11 cellular contexts compared by ENCODE assay signal in genomic region chr10:126101744-126102143, GRCh38.
A peak's percentile ranks its signal among the peaks of the same experiment; 100 is the strongest.
DNase-seq lines count a peak whose midpoint lies in the region; ATAC-seq, FAIRE-seq and TF ChIP-seq lines count a peak whose summit lies in the region.
"Had no signal": no experiment of that assay in that cellular context is flagged by ENCODE, and none has a peak within 500 bp of the region (broad histone marks: within the 10 kb centered on the region; RNA-seq: fewer than 3 reads in every experiment).

No MANE protein-coding gene starts in this region.

- H3K9me3 Mint-ChIP-seq in activated B cell treated with CpG ODN at 0.5 μM for 24 hours: no peaks in the 10 kb centered on the region

- POLR2A ChIA-PET in activated B cell treated with CpG ODN at 0.5 μM for 24 hours (lab: Charles Lee): interaction anchor here (0.5 to 0.6 kb wide), 2 partner anchors 63 to 113 kb away, joined by 3 to 10 read pairs; no protein-coding TSS in a partner anchor

- TF ChIP-seq CTCF in GM13976 (IDR thresholded peaks at IDR 0.05; ENCODE audit: borderline replicate concordance, control extremely low read depth, extremely low read depth, insufficient read depth, missing control alignments): no peak
- no peak for TF ChIP-seq CTCF in activated B cell treated with CpG ODN at 0.5 μM for 24 hours (IDR thresholded peaks at IDR 0.05)
- TF ChIP-seq CTCF in D721Med (IDR thresholded peaks at IDR 0.05; ENCODE audit: insufficient read depth, missing control alignments): no peak

- H3K4me1 Mint-ChIP-seq in activated B cell treated with CpG ODN at 0.5 μM for 24 hours: peaks cover 21% of the 10 kb centered on the region

- ATAC-seq in GM21381 (IDR thresholded peaks at IDR 0.05; ENCODE audit: unreplicated experiment) (peak; percentile 83), HG03280 (IDR thresholded peaks at IDR 0.05; ENCODE audit: unreplicated experiment) (peak; percentile 81), activated B cell treated with CpG ODN at 0.5 μM for 24 hours (ENCODE audit: low read depth) (peak; percentile 93), HG03108 (IDR thresholded peaks at IDR 0.05; ENCODE audit: unreplicated experiment) (no peak)
- ATAC-seq: gastroesophageal sphincter had no signal

- no peak for FAIRE-seq in D721Med (lab: Jason Lieb, UNC)

- no peaks in the 10 kb centered on the region for H3K27me3 Mint-ChIP-seq in activated B cell treated with CpG ODN at 0.5 μM for 24 hours

- H3K36me3 Mint-ChIP-seq in activated B cell treated with CpG ODN at 0.5 μM for 24 hours (ENCODE audit: low read depth): no peaks in the 10 kb centered on the region

- peak overlapping the region; percentile 65 for H3K27ac Mint-ChIP-seq in activated B cell treated with CpG ODN at 0.5 μM for 24 hours

- intact Hi-C loops in activated B cell treated with CpG ODN at 0.5 μM for 24 hours (cut with micrococcal nuclease): loop anchor here (1.0 to 5.0 kb wide), 4 partner anchors 60 to 119 kb away; no protein-coding TSS in a partner anchor

- in situ Hi-C loops in GM13976 (cut with MboI; ENCODE audit: low sequenced_read_pairs, unreplicated experiment): no loop called here

- DNase-seq in GM13976 (ENCODE audit: low spot score) (peak; percentile 60), activated B cell treated with CpG ODN at 0.5 μM for 24 hours (peak; percentile 21), A172 (ENCODE audit: low spot score) (no peak), D721Med (ENCODE audit: insufficient read length, low spot score) (no peak)
- DNase-seq in activated CD4-positive, alpha-beta T cell treated with anti-CD3 and anti-CD28 coated beads for 48 hours: no peak
- DNase-seq: NCI-H2227 treated with DMSO at 0.1 percent for 48 hours; stimulated activated CD4-positive, alpha-beta T cell treated with anti-CD3 and anti-CD28 coated beads, Interleukin-15, amount 100 ng/mL, for 24 hours had no signal

- CTCF ChIA-PET in activated B cell treated with CpG ODN at 0.5 μM for 24 hours (lab: Charles Lee): no interaction called here

- no peak overlapping the region for H3K4me3 Mint-ChIP-seq in activated B cell treated with CpG ODN at 0.5 μM for 24 hours

Comparison
In these comparisons a context has a peak if more than half of its experiments do, and no peak if none do; other contexts are left out.
1. DNase-seq: peak in GM13976 (single experiment) and activated B cell treated with CpG ODN at 0.5 μM for 24 hours (single experiment); none in A172 (single experiment), D721Med (single experiment) and activated CD4-positive, alpha-beta T cell treated with anti-CD3 and anti-CD28 coated beads for 48 hours (single experiment).